11 cellular contexts compared by ENCODE assay signal in the genomic region with DNA sequence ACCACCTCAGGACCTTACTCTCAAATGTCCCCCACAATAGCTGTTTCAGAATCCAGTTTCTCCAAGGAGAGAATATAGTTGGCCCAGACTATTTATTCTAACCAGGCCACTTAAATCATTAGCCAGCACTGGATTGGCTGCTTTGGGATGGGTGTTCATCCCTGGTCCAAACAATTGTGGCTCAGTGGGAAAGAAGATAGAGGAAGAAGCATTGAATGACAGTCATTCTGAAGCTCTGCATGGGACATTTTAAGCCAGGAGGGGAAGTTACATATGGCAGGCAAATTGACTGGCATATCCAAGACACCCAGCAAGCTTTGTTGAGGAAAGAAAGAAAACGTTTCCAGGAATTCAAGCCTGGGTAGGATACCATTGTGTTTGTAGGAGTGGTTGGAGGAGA. TPM values are rescaled to one million over a fixed set of nuclear protein-coding genes. Genes with fewer than 3 reads are reported as not detected.
"Had no signal": no experiment of that assay in that cellular context is flagged by ENCODE, and none has a peak within 500 bp of the region (broad histone marks: within the 10 kb centered on the region; RNA-seq: fewer than 3 reads in every experiment).

No MANE protein-coding gene starts in this region.

- H3K9me3 ChIP-seq: HAP-1 had no signal

- DNase-seq: GM23248, H7, IMR-90, Kasumi-1, KG1 had no signal

- H2AFZ ChIP-seq: GM23248 had no signal

- FAIRE-seq: HTR-8/SVneo, K562 had no signal

- ATAC-seq: HCT116, K562 had no signal

- H3K9ac ChIP-seq: GM23248 had no signal

- H3K27ac ChIP-seq: GM23248 had no signal

- H3K4me1 ChIP-seq: HAP-1 had no signal

- H3K4me3 ChIP-seq: GM23248, HAP-1, K562 had no signal

- H3K36me3 ChIP-seq: HAP-1 had no signal

RNA-seq across cellular contexts. Expression of gene DCLK3, which starts 5.6 kb away (rescaled TPM):
- total RNA-seq: H4, HT-29, IMR-90, K562 had no signal
- polyA plus RNA-seq: GM23248, IMR-90, K562 had no signal
